8 cellular contexts compared by ENCODE assay signal in genomic region chr16:19555938-19556778, GRCh38. TPM values are rescaled to one million over a fixed set of nuclear protein-coding genes. Genes with fewer than 3 reads are reported as not detected.
DNase-seq lines count a peak whose midpoint lies in the region; ATAC-seq, FAIRE-seq and TF ChIP-seq lines count a peak whose summit lies in the region.

No MANE protein-coding gene starts in this region.

- POLR2A ChIA-PET in AG04449 (lab: Yijun Ruan, JAX): interaction anchor here (0.7 to 1.6 kb wide), 7 partner anchors 12 to 315 kb away, joined by 3 to 4 read pairs (median 3); partner anchors contain the start of gene CCP110

- intact Hi-C loops in testis (cut with DNase I; ENCODE audit: low total_unique reads): no loop called here

- CTCF ChIA-PET in AG04449 (lab: Yijun Ruan, JAX): interaction anchor here (0.8 to 10.5 kb wide), 21 partner anchors 8 to 828 kb away, joined by 3 to 103 read pairs (median 4); partner anchors contain the start of gene GPRC5B

- no peak for TF ChIP-seq CTCF in AG04449 (IDR thresholded peaks at IDR 0.05; ENCODE audit: insufficient read depth, low read length, missing control alignments)
- peak; percentile 12 for TF ChIP-seq CTCF in choroid plexus epithelial cell (conservative IDR thresholded peaks at IDR 0.05; ENCODE audit: low read depth, low read length)
- TF ChIP-seq CTCF in testis (IDR thresholded peaks at IDR 0.05): no peak

- H3K4me3 ChIP-seq in AG04449 (ENCODE audit: low read depth, low read length) (peak overlapping the region; percentile 91), choroid plexus epithelial cell (ENCODE audit: low read depth, low read length) (peak overlapping the region; percentile 90), testis (peak overlapping the region; percentile 82 to 96)

- H3K27me3 ChIP-seq in testis: no peaks in the 10 kb centered on the region

- DNase-seq in AG04449 (ENCODE audit: low read depth, low spot score): no peak
- DNase-seq in GM12891 (ENCODE audit: insufficient read length, low spot score): peak; percentile 22
- peak; percentile 86 for DNase-seq in SIG-M5 treated with dmso at 0.1 percent for 504 hours (lab: John Stamatoyannopoulos, UW; ENCODE audit: unreplicated experiment)
- DNase-seq in choroid plexus epithelial cell (ENCODE audit: low read depth): peak; percentile 37
- peak; percentile 13 to 36 for DNase-seq in lung microvascular endothelial cell (ENCODE audit: low read depth in 2 of 2)
- peak; percentile 46 for DNase-seq in testis

- H3K9me3 ChIP-seq in testis: no peaks in the 10 kb centered on the region

- peak overlapping the region; percentile 95 to 97 for H3K27ac ChIP-seq in testis

- ATAC-seq in HG02642 (IDR thresholded peaks at IDR 0.05; ENCODE audit: poor library complexity, unreplicated experiment) (no peak), HG02938 (IDR thresholded peaks at IDR 0.05; ENCODE audit: unreplicated experiment) (no peak)

- TF ChIP-seq POLR2A in GM12891 (IDR thresholded peaks at IDR 0.05; ENCODE audit: low read depth, low read length): no peak; the same call in 1 of the 2 replicates
- TF ChIP-seq POLR2A in testis (IDR thresholded peaks at IDR 0.05): no peak

- WGBS in testis, 2 donors: 21 to 24% methylated on average over 19 of the region's 19 CpGs

- peaks cover 4% of the 10 kb centered on the region for H3K4me1 ChIP-seq in testis

- FAIRE-seq in GM12891 (lab: Jason Lieb, UNC): peak; percentile 43

- H3K36me3 ChIP-seq in testis (ENCODE audit: low read depth, missing control alignments): no peaks in the 10 kb centered on the region

TF ChIP-seq in GM12891, 5 proteins besides CTCF, POLR2A, EP300 and RAD21:
- TF ChIP-seq POU2F2 (IDR thresholded peaks at IDR 0.05; ENCODE audit: low read depth, low read length) (no peak), POLR2AphosphoS5 (IDR thresholded peaks at IDR 0.05; ENCODE audit: low read depth, low read length) (no peak), TAF1 (IDR thresholded peaks at IDR 0.05; ENCODE audit: low read depth, low read length) (no peak), PAX5 (IDR thresholded peaks at IDR 0.05; ENCODE audit: insufficient read depth, low read length, severe bottlenecking) (no peak), SPI1 (IDR thresholded peaks at IDR 0.05; ENCODE audit: low read depth, low read length) (no peak)

RNA-seq across cellular contexts. Expression of gene VPS35L, which starts 0.7 kb away (rescaled TPM):
- polyA plus RNA-seq in GM12891 (2012; ENCODE audit: low read depth, missing spikeins): 15.7 TPM
- 30.3 and 55.8 TPM in 2 replicates for total RNA-seq in lung microvascular endothelial cell
- 10 to 100 TPM; 76.1 to 88.9 TPM for total RNA-seq in testis
- 80.5 TPM for polyA plus RNA-seq in testis (ENCODE audit: insufficient read depth, low read depth, low replicate concordance)

RNA-seq across cellular contexts. Expression of gene CCP110, which starts 32.4 kb away (rescaled TPM):
- polyA plus RNA-seq in GM12891 (2012; ENCODE audit: low read depth, missing spikeins): 10.3 TPM
- total RNA-seq in lung microvascular endothelial cell (5.6 and 6.5 TPM in 2 replicates), testis (10 to 100 TPM; 31.0 to 54.2 TPM)
- polyA plus RNA-seq in testis (ENCODE audit: insufficient read depth, low read depth, low replicate concordance): 55.7 TPM

RNA-seq across cellular contexts. Expression of gene GDE1, which starts 34.3 kb away (rescaled TPM):
- polyA plus RNA-seq in GM12891 (2012; ENCODE audit: low read depth, missing spikeins): 18.5 TPM
- total RNA-seq in lung microvascular endothelial cell (24.0 and 30.5 TPM in 2 replicates), testis (10 to 100 TPM; 42.4 to 44.1 TPM)
- polyA plus RNA-seq in testis (ENCODE audit: insufficient read depth, low read depth, low replicate concordance): 54.6 TPM
